ENCODE assay signal across 8 cellular contexts in the genomic region with DNA sequence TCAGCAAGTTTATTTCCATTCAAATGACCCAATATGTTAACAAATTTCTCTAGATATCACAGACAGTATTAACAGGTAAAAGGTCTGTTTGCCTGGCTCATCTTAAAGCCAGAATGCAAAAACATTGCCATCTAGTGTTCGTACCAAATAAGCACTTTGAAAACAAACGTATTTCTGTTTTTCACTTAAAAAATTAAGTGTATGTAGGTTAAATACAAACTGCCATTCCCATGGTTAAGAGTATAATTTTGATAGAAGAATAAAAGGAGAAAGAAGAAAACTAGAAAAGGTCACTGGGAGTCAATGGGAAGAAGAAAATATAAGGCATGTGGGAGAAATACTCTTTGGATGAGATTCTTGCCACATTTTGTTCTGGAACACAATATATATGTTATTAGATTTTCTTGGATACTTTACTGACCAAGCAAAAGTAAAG. TPM values are rescaled to one million over a fixed set of nuclear protein-coding genes. Genes with fewer than 3 reads are reported as not detected.
A peak's percentile ranks its signal among the peaks of the same experiment; 100 is the strongest.
DNase-seq lines count a peak whose midpoint lies in the region; ATAC-seq and TF ChIP-seq lines count a peak whose summit lies in the region.

No MANE protein-coding gene starts in this region.

- no peak overlapping the region for H3K9ac ChIP-seq in OCI-LY1 (ENCODE audit: low read length)

- TF ChIP-seq POLR2A in spleen (IDR thresholded peaks at IDR 0.05), result no peak

- ATAC-seq in HG02938 (IDR thresholded peaks at IDR 0.05; ENCODE audit: unreplicated experiment), result peak; percentile 45
- no peak for ATAC-seq in stimulated activated naive CD8-positive, alpha-beta T cell treated with anti-CD3 and anti-CD28 coated beads, Interleukin-15, Interleukin-2, amounts not matched to agents 100 U/mL and 50 U/mL, for 24 hours

- H3K36me3 ChIP-seq in BE2C, result peaks cover 4% of the 10 kb centered on the region; the same call in 1 of the 2 replicates
- peaks cover 30% of the 10 kb centered on the region for H3K36me3 ChIP-seq in OCI-LY1 (ENCODE audit: insufficient read depth, low read length)
- H3K36me3 ChIP-seq in spleen, result peaks cover 0 to 59% (median 11%) of the 10 kb centered on the region in 6 donors

- no peaks in the 10 kb centered on the region for H3K4me1 ChIP-seq in BE2C
- H3K4me1 ChIP-seq in OCI-LY1 (ENCODE audit: insufficient read depth, low read length, severe bottlenecking), result no peaks in the 10 kb centered on the region
- no peaks in the 10 kb centered on the region for H3K4me1 ChIP-seq in spleen

- H3F3A ChIP-seq in OCI-LY1 (ENCODE audit: insufficient read depth, low read length), result no peaks in the 10 kb centered on the region

- DNase-seq in BE2C (no peak), epithelial cell of proximal tubule (ENCODE audit: low read depth) (no peak), spleen (no peak), COLO829 (ENCODE audit: low spot score) (no peak)
- DNase-seq in activated CD4-positive, alpha-beta T cell treated with anti-CD3 and anti-CD28 coated beads, Interleukin-2, amount 50 U/mL, for 48 hours, result no peak
- DNase-seq in stimulated activated naive CD8-positive, alpha-beta T cell treated with anti-CD3 and anti-CD28 coated beads, Interleukin-15, Interleukin-2, amounts not matched to agents 100 U/mL and 50 U/mL, for 24 hours, result no peak

- no peak overlapping the region for H3K4me2 ChIP-seq in OCI-LY1 (ENCODE audit: low read length)

- no peaks in the 10 kb centered on the region for H4K20me1 ChIP-seq in OCI-LY1 (ENCODE audit: insufficient read depth, low read length)

- no peak overlapping the region for H2AFZ ChIP-seq in OCI-LY1 (ENCODE audit: low read length)

- WGBS in spleen, 5 donors, result 36 to 55% (median 49%) methylated on average over 2 of the region's 2 CpGs

- H3K79me2 ChIP-seq in OCI-LY1 (ENCODE audit: insufficient read depth, low read length), result no peaks in the 10 kb centered on the region

- H3K9me2 ChIP-seq in OCI-LY1 (ENCODE audit: low read depth, low read length), result no peaks in the 10 kb centered on the region; the same call in 1 of the 2 replicates

- H3K4me3 ChIP-seq in BE2C (ENCODE audit: low read depth, low read length) (no peak overlapping the region), OCI-LY1 (ENCODE audit: low read depth, low read length, poor library complexity, severe bottlenecking) (no peak overlapping the region), epithelial cell of proximal tubule (ENCODE audit: low read depth, low read length) (no peak overlapping the region), spleen (no peak overlapping the region)

- H3K27me3 ChIP-seq in BE2C, result no peaks in the 10 kb centered on the region
- H3K27me3 ChIP-seq in OCI-LY1 (ENCODE audit: insufficient read depth, low read length), result no peaks in the 10 kb centered on the region
- no peaks in the 10 kb centered on the region for H3K27me3 ChIP-seq in spleen (replicated peaks in 1 of 7)

- H3K27ac ChIP-seq in OCI-LY1 (ENCODE audit: low read depth, low read length, poor library complexity, severe bottlenecking) (no peak overlapping the region), spleen (no peak overlapping the region)

- H3K9me3 ChIP-seq in BE2C, result no peaks in the 10 kb centered on the region
- H3K9me3 ChIP-seq in OCI-LY1 (ENCODE audit: low read length), result no peaks in the 10 kb centered on the region
- H3K9me3 ChIP-seq in spleen, result no peaks in the 10 kb centered on the region

- TF ChIP-seq CTCF in BE2C (IDR thresholded peaks at IDR 0.05; ENCODE audit: low read depth, low read length) (peak; percentile 76), OCI-LY1 (IDR thresholded peaks at IDR 0.05; ENCODE audit: low read length) (peak; percentile 92), epithelial cell of proximal tubule (conservative IDR thresholded peaks at IDR 0.05; ENCODE audit: low read depth, low read length) (peak; percentile 73), spleen (IDR thresholded peaks at IDR 0.05 in 8 of 11, conservative IDR thresholded peaks at IDR 0.05 in 3 of 11) (peak in 9 of 11 experiments; percentile 13 to 42 (median 23))

- intact Hi-C loops in spleen (cut with DNase I; ENCODE audit: low total_unique reads), result no loop called here

RNA-seq across cellular contexts. Expression of a gene that starts 51.0 kb away (rescaled TPM):
- 23.7 TPM for polyA plus RNA-seq in BE2C (2012; ENCODE audit: insufficient read depth, insufficient read length, low read depth)
- total RNA-seq in epithelial cell of proximal tubule (17.0 and 59.5 TPM in 2 replicates), spleen (10 to 100 TPM; 12.1 to 28.4 (median 19.0) TPM)
- 1 to 10 TPM; 7.8 to 9.6 (median 9.3) TPM for polyA plus RNA-seq in spleen

Comparison
In these comparisons a context has a peak if more than half of its experiments do, and no peak if none do; other contexts are left out.
1. CTCF ChIP-seq: peak in every context shown above with its lines; median percentile 92 in OCI-LY1; 76 in BE2C; 73 in epithelial cell of proximal tubule; 23 in spleen.